ENCODE assay signal across 3 cellular contexts in genomic region chr7:26483843-26484242, GRCh38.
TF ChIP-seq lines count a peak whose summit lies in the region.

No MANE protein-coding gene starts in this region.

TF ChIP-seq in HCT116, 20 proteins besides CTCF, POLR2A, EP300 and RAD21:
- TF ChIP-seq ATF3 (IDR thresholded peaks at IDR 0.05), result no peak
- peak; percentile 44 for TF ChIP-seq ZNF274 (IDR thresholded peaks at IDR 0.05; ENCODE audit: low read depth, low read length)
TF ChIP-seq in HCT116: peak in this region for 1.

TF ChIP-seq in K562, 482 proteins besides CTCF, POLR2A, EP300 and RAD21:
- TF ChIP-seq HNRNPUL1 (IDR thresholded peaks at IDR 0.05; ENCODE audit: low read length) (no peak), ZNF274 (IDR thresholded peaks at IDR 0.05; ENCODE audit: borderline replicate concordance, low read depth, low read length) (peak; percentile 26; the same call in 1 of the 2 replicates)

TF ChIP-seq in H1, 55 proteins besides CTCF, POLR2A, EP300 and RAD21:
- TF ChIP-seq CHD2 (IDR thresholded peaks at IDR 0.05; ENCODE audit: low read length), result no peak
- TF ChIP-seq E2F6 (IDR thresholded peaks at IDR 0.05), result no peak
- TF ChIP-seq ZNF274 (IDR thresholded peaks at IDR 0.05; ENCODE audit: borderline replicate concordance, extremely low read depth, low read length), result peak; percentile 59; the same call in 1 of the 2 replicates
- TF ChIP-seq SIX5 (IDR thresholded peaks at IDR 0.05; ENCODE audit: low read depth, low read length), result no peak
- no peak for TF ChIP-seq RNF2 (IDR thresholded peaks at IDR 0.05; ENCODE audit: borderline replicate concordance, low read depth, low read length, missing control alignments, poor library complexity, severe bottlenecking)
